Comparison of ENCODE assay signal across 8 cellular contexts in genomic region chr7:152784530-152784929, GRCh38. TPM values are rescaled to one million over a fixed set of nuclear protein-coding genes. Genes with fewer than 3 reads are reported as not detected.
DNase-seq lines count a peak whose midpoint lies in the region; ATAC-seq, FAIRE-seq and TF ChIP-seq lines count a peak whose summit lies in the region.
"Not testable (repeated sequence)": the region's sequence is repeated elsewhere in the genome, so short reads cannot be mapped to it uniquely, and the experiment has no call there.

No MANE protein-coding gene starts in this region.

- H3K27me3 ChIP-seq in H9 (ENCODE audit: insufficient read depth, low read length); K562 (ENCODE audit: control insufficient read depth in 2 of 2, insufficient read depth in 2 of 2, low read length in 2 of 2); endodermal cell (ENCODE audit: control insufficient read depth, insufficient read depth, low read length, poor library complexity, severe bottlenecking); cardiac muscle cell; left ventricle myocardium inferior (ENCODE audit: low read depth); neural cell (ENCODE audit: insufficient read depth, low read depth, low read length); psoas muscle (ENCODE audit: insufficient read depth in 3 of 3, low read length in 2 of 3): not testable (repeated sequence)

- H3K27me3 Mint-ChIP-seq in H9 (ENCODE audit: low read depth); endodermal cell (ENCODE audit: insufficient read depth): not testable (repeated sequence)

- POLR2A ChIA-PET in K562 (lab: Yijun Ruan, JAX), result not testable (repeated sequence)

- H2BK120ac ChIP-seq in H9 (ENCODE audit: low read depth, low read length, poor library complexity, severe bottlenecking), result not testable (repeated sequence)

- H3K36me3 Mint-ChIP-seq in H9 (ENCODE audit: insufficient read depth in 1 of 3, low read depth in 3 of 3); endodermal cell (ENCODE audit: low read depth): not testable (repeated sequence)

- not testable (repeated sequence) for H2BK5ac ChIP-seq in H9 (ENCODE audit: insufficient read length, low read length)

- not testable (repeated sequence) for H4K8ac ChIP-seq in H9 (replicated peaks; ENCODE audit: insufficient read length, low read depth, low read length)

- H3K4me3 ChIP-seq in K562; endodermal cell (ENCODE audit: low read length); cardiac muscle cell; left ventricle myocardium inferior; psoas muscle: not testable (repeated sequence)
- peak overlapping the region; percentile 39 for H3K4me3 ChIP-seq in neural cell (ENCODE audit: low read length)

- not testable (repeated sequence) for H3K23me2 ChIP-seq in H9 (ENCODE audit: insufficient read length, low read depth, low read length, poor library complexity, severe bottlenecking)

- H3T11ph ChIP-seq in H9 (ENCODE audit: low read length), result not testable (repeated sequence)

- H3K23ac ChIP-seq in H9 (ENCODE audit: insufficient read length, low read depth, low read length), result not testable (repeated sequence)

- H3K4me2 ChIP-seq in H9 (ENCODE audit: insufficient read depth, insufficient read length, low read length); K562 (ENCODE audit: insufficient read depth, low read length); neural cell (ENCODE audit: low read length): not testable (repeated sequence)

- not testable (repeated sequence) for H3K4ac ChIP-seq in H9 (ENCODE audit: low read depth, low read length)

- CTCF ChIA-PET in K562 (lab: Yijun Ruan, JAX; ENCODE audit: low intra/inter-chr PET ratio), result not testable (repeated sequence)

- H3K27ac ChIP-seq in H9 (ENCODE audit: insufficient read length, low read depth, low read length); K562 (ENCODE audit: extremely low read depth, low read depth, low read length); endodermal cell (ENCODE audit: low read depth, low read length): not testable (repeated sequence)
- H3K27ac ChIP-seq in cardiac muscle cell, result peak overlapping the region; percentile 67
- H3K27ac ChIP-seq in left ventricle myocardium inferior (replicated peaks), result peak overlapping the region; percentile 54
- peak overlapping the region; percentile 82 for H3K27ac ChIP-seq in neural cell (ENCODE audit: low read length)
- H3K27ac ChIP-seq in psoas muscle, result peak overlapping the region; percentile 30

- not testable (repeated sequence) for FAIRE-seq in K562 (lab: Jason Lieb, UNC)

- intact Hi-C loops in K562 (cut with micrococcal nuclease); left ventricle myocardium inferior (cut with micrococcal nuclease); psoas muscle (cut with DNase I): not testable (repeated sequence)

- H4K5ac ChIP-seq in H9 (ENCODE audit: insufficient read length, low read depth, low read length), result not testable (repeated sequence)

- TF ChIP-seq EP300 in K562 (IDR thresholded peaks at IDR 0.05; ENCODE audit: low read length); neural cell (conservative IDR thresholded peaks at IDR 0.05; ENCODE audit: poor library complexity, severe bottlenecking): not testable (repeated sequence)

- not testable (repeated sequence) for H4K20me1 ChIP-seq in H9 (ENCODE audit: control insufficient read depth, insufficient read depth, insufficient read length); K562 (replicated peaks; ENCODE audit: control insufficient read depth, insufficient read depth, low read length); neural cell (ENCODE audit: insufficient read depth)

- BruUV-seq in K562 (replicated peaks; lab: Mats Ljungman, UMichigan), result not testable (repeated sequence)

- TF ChIP-seq CTCF in H9 (conservative IDR thresholded peaks at IDR 0.05) (0 out of 3 replicates have a peak, but pooled peaks have one; percentile 11), endodermal cell (conservative IDR thresholded peaks at IDR 0.05) (peak; percentile 22), left ventricle myocardium inferior (IDR thresholded peaks at IDR 0.05; ENCODE audit: borderline replicate concordance) (peak; percentile 8), neural cell (IDR thresholded peaks at IDR 0.05; ENCODE audit: poor library complexity, severe bottlenecking) (peak; percentile 49)
- not testable (repeated sequence) for TF ChIP-seq CTCF in K562 (IDR thresholded peaks at IDR 0.05 in 2 of 3, conservative IDR thresholded peaks at IDR 0.05 in 1 of 3; ENCODE audit: insufficient read depth in 2 of 3, low read depth in 1 of 3, low read length in 3 of 3); cardiac muscle cell (IDR thresholded peaks at IDR 0.05; ENCODE audit: low read depth, low read length); psoas muscle (IDR thresholded peaks at IDR 0.05)

- not testable (repeated sequence) for H3K9me3 ChIP-seq in H9 (ENCODE audit: control insufficient read depth, low read depth, low read length); K562 (replicated peaks; ENCODE audit: control insufficient read depth, insufficient read depth, low read depth, low read length); endodermal cell (ENCODE audit: control insufficient read depth, low read length); cardiac muscle cell (ENCODE audit: low read depth); left ventricle myocardium inferior (replicated peaks); neural cell (ENCODE audit: low read length); psoas muscle

- H3K9me2 ChIP-seq in neural cell (ENCODE audit: insufficient read depth, low read length), result not testable (repeated sequence)

- not testable (repeated sequence) for H3K79me2 ChIP-seq in H9 (ENCODE audit: insufficient read depth, low read length); K562 (ENCODE audit: control insufficient read depth, insufficient read depth, low read length); neural cell (replicated peaks; ENCODE audit: insufficient read depth, low read length)

- not testable (repeated sequence) for DNase-seq in H9; K562 (ENCODE audit: extremely low read depth in 1 of 4, low spot score in 3 of 4); endodermal cell; cardiac muscle cell (ENCODE audit: low read depth in 1 of 2, low spot score in 1 of 2); left ventricle myocardium inferior; psoas muscle
- peak; percentile 7 for DNase-seq in NCI-H2227 treated with DMSO at 0.1 percent for 48 hours (lab: John Stamatoyannopoulos, UW)

- H3F3A ChIP-seq in neural cell (ENCODE audit: insufficient read depth, low read length, poor library complexity, severe bottlenecking), result not testable (repeated sequence)

- H2BK12ac ChIP-seq in H9 (ENCODE audit: insufficient read length, low read depth, low read length), result not testable (repeated sequence)

- H3K56ac ChIP-seq in H9 (ENCODE audit: insufficient read length, low read depth, low read length), result not testable (repeated sequence)

- not testable (repeated sequence) for TF ChIP-seq POLR2A in K562 (conservative IDR thresholded peaks at IDR 0.05)

- not testable (repeated sequence) for H2BK15ac ChIP-seq in H9 (ENCODE audit: low read depth, low read length)

- H3K9me1 ChIP-seq in K562 (ENCODE audit: control insufficient read depth, insufficient read depth, low read length), result not testable (repeated sequence)

- peaks cover 6 to 11% of the 10 kb centered on the region in 2 experiments for H3K4me1 Mint-ChIP-seq in H9
- not testable (repeated sequence) for H3K4me1 Mint-ChIP-seq in endodermal cell

- no CpG with 5 or more reads among the region's 4 CpGs for WGBS in H9 (ENCODE audit: extremely low coverage, insufficient read length, low lambda C conversion rate)
- WGBS in K562 (ENCODE audit: insufficient coverage, low coverage, missing lambda C conversion rate), result 51% methylated on average over 2 of the region's 4 CpGs
- 100% methylated on average over 2 of the region's 4 CpGs; no CpG with 5 or more reads in 1 of the 2 experiments for WGBS in endodermal cell (ENCODE audit: insufficient coverage in 1 of 2, insufficient read length in 1 of 2), 2 experiments
- WGBS in psoas muscle, 3 donors, result 59 to 95% (median 78%) methylated on average over 2 to 3 of the region's 4 CpGs

- ATAC-seq in K562, result peak; percentile 67
- peak; percentile 51 to 79 (median 67) for ATAC-seq in psoas muscle

- H4K91ac ChIP-seq in H9 (ENCODE audit: insufficient read length, low read depth, low read length), result not testable (repeated sequence)

- H3K27ac Mint-ChIP-seq in H9, result peak overlapping the region in 1 of 3 experiments; percentile 58; a peak in 1 of 7 replicates
- H3K27ac Mint-ChIP-seq in endodermal cell, result peak overlapping the region; percentile 61

- H3K4me1 ChIP-seq in H9 (ENCODE audit: insufficient read depth, low read length); K562 (replicated peaks in 1 of 2; ENCODE audit: control insufficient read depth in 2 of 2, insufficient read depth in 2 of 2, low read length in 2 of 2); endodermal cell (ENCODE audit: control insufficient read depth, insufficient read depth, low read length); cardiac muscle cell (ENCODE audit: low read depth); left ventricle myocardium inferior; psoas muscle: not testable (repeated sequence)

- not testable (repeated sequence) for H2BK20ac ChIP-seq in H9 (ENCODE audit: low read depth, low read length, poor library complexity, severe bottlenecking)

- in situ Hi-C loops in K562 (cut with MboI), result not testable (repeated sequence)

- H2AFZ ChIP-seq in H9 (ENCODE audit: low read length); K562 (ENCODE audit: low read depth, low read length); neural cell (ENCODE audit: low read depth, low read length): not testable (repeated sequence)

- not testable (repeated sequence) for H3K14ac ChIP-seq in H9 (ENCODE audit: insufficient read depth, low read length)

- not testable (repeated sequence) for H3K4me3 Mint-ChIP-seq in H9, endodermal cell

- H3K36me3 ChIP-seq in K562 (ENCODE audit: control insufficient read depth, insufficient read depth, low read length); endodermal cell (ENCODE audit: control insufficient read depth, insufficient read depth, low read length); cardiac muscle cell; left ventricle myocardium inferior; neural cell (ENCODE audit: insufficient read depth, low read length); psoas muscle (ENCODE audit: insufficient read depth in 1 of 2, low read depth in 1 of 2): not testable (repeated sequence)

- TF ChIP-seq RAD21 in K562 (CRISPR knock-in tag; conservative IDR thresholded peaks at IDR 0.05 in 1 of 2, IDR thresholded peaks at IDR 0.05 in 1 of 2); neural cell (conservative IDR thresholded peaks at IDR 0.05): not testable (repeated sequence)

- H3K9ac ChIP-seq in H9 (ENCODE audit: extremely low read depth, insufficient read length, low read length); K562 (ENCODE audit: insufficient read depth in 1 of 2, low read depth in 2 of 2, low read length in 2 of 2); endodermal cell (ENCODE audit: extremely low read depth, low read length, poor library complexity, severe bottlenecking): not testable (repeated sequence)
- H3K9ac ChIP-seq in neural cell (ENCODE audit: low read length), result peak overlapping the region; percentile 38

- not testable (repeated sequence) for H2AK5ac ChIP-seq in H9 (ENCODE audit: insufficient read length, low read length)

- not testable (repeated sequence) for H3K18ac ChIP-seq in H9 (ENCODE audit: insufficient read length, low read depth, low read length)

- not testable (repeated sequence) for H3K9me3 Mint-ChIP-seq in H9, endodermal cell

- not testable (repeated sequence) for H3K79me1 ChIP-seq in H9 (ENCODE audit: insufficient read depth, low read depth, low read length, poor library complexity, severe bottlenecking)

RNA-seq across cellular contexts. Expression of gene ACTR3B, which starts 25.0 kb away (rescaled TPM):
- total RNA-seq in H9 (2021) (20.6 and 21.3 TPM in 2 replicates), K562 (2014; rRNA removed) (11.4 and 12.4 TPM in 2 replicates), K562 (2014; rRNA removed; fragmentation: Illumina TruSeq; extraction: Trizol) (19.7 and 21.3 TPM in 2 replicates), K562 (2015; rRNA removed; fragmentation: Illumina TruSeq; extraction: Trizol) (17.8 and 19.7 TPM in 2 replicates), K562 (2021) (24.4 and 24.8 TPM in 2 replicates), endodermal cell (10 to 100 TPM; 22.6 to 26.9 TPM), cardiac muscle cell (10.7 and 11.4 TPM in 2 replicates), left ventricle myocardium inferior (9.0 TPM), psoas muscle (10 to 100 TPM in 3 of 4 donors, 1 to 10 TPM in 1; 9.5 to 18.7 (median 13.2) TPM)
- total RNA-seq in K562 (2011; cell fraction: chromatin; rRNA removed; ENCODE audit: low replicate concordance), result 64.2 and 84.6 TPM in 2 replicates
- total RNA-seq in K562 (2011; cell fraction: nucleolus; rRNA removed), result 34.0 and 34.7 TPM in 2 replicates
- total RNA-seq in K562 (2011; cell fraction: nucleoplasm; rRNA removed), result 55.1 and 61.2 TPM in 2 replicates
- polyA plus RNA-seq in K562 (2011; rRNA removed) (17.5 and 30.8 TPM in 2 replicates), K562 (2014; fragmentation: Illumina TruSeq; extraction: Trizol) (24.8 and 25.7 TPM in 2 replicates), K562 (2014; fragmentation: Nextera tagmentation; extraction: Ambion mirVana) (1 to 10 TPM; 5.0 to 5.4 TPM), K562 (2014; rRNA removed) (24.1 and 28.6 TPM in 2 replicates), cardiac muscle cell (31.7 and 36.7 TPM in 2 replicates), neural cell (26.4 and 26.7 TPM in 2 replicates), psoas muscle (10 to 100 TPM in 2 of 3 donors, 1 to 10 TPM in 1; 5.2 to 12.6 (median 11.2) TPM)
- polyA plus RNA-seq in K562 (2011; cell fraction: cytosol; rRNA removed), result 18.8 and 22.4 TPM in 2 replicates
- polyA plus RNA-seq in K562 (2011; cell fraction: nucleus; rRNA removed), result 25.9 and 29.1 TPM in 2 replicates
- 9.8 and 16.1 TPM in 2 replicates for polyA plus RNA-seq in K562 (2012)
- polyA minus RNA-seq in K562 (2011; rRNA and poly(A)+ RNA removed), result 33.8 and 39.2 TPM in 2 replicates
- polyA minus RNA-seq in K562 (2011; cell fraction: cytosol; rRNA and poly(A)+ RNA removed), result 9.5 and 14.7 TPM in 2 replicates
- polyA minus RNA-seq in K562 (2011; cell fraction: nucleus; rRNA and poly(A)+ RNA removed), result 32.0 and 32.6 TPM in 2 replicates
- polyA plus RNA-seq in endodermal cell (2013, experiment 1 of 2), result 18.2 TPM
- 16.0 TPM for polyA plus RNA-seq in endodermal cell (2013, experiment 2 of 2)
- 35.1 and 38.4 TPM in 2 replicates for polyA minus RNA-seq in neural cell
